In genomic region chr2:233981574-233982420, GRCh38 we compare ENCODE assay signal across 1 cellular context.
TF ChIP-seq lines count a peak whose summit lies in the region.

No MANE protein-coding gene starts in this region.

TF ChIP-seq in A549, 52 proteins besides CTCF, POLR2A, EP300 and RAD21 (continued from another document):
- TF ChIP-seq FOSL2 (IDR thresholded peaks at IDR 0.05) (0 out of 2 replicates have a peak, but pooled peaks have one; percentile 26), FOSL2 (CRISPR knock-in tag; IDR thresholded peaks at IDR 0.05) (peak; percentile 22; the same call in 1 of the 2 replicates), EHF (CRISPR knock-in tag; IDR thresholded peaks at IDR 0.05) (no peak), TFCP2L1 (CRISPR knock-in tag; IDR thresholded peaks at IDR 0.05) (no peak), REST (IDR thresholded peaks at IDR 0.05) (no peak), HEYL (CRISPR knock-in tag; IDR thresholded peaks at IDR 0.05) (no peak), USF2 (IDR thresholded peaks at IDR 0.05) (no peak), ELK1 (IDR thresholded peaks at IDR 0.05; ENCODE audit: low read depth, low read length) (no peak)
